ENCODE assay signal across 11 cellular contexts in genomic region chr1:157773723-157774350, GRCh38. TPM values are rescaled to one million over a fixed set of nuclear protein-coding genes. Genes with fewer than 3 reads are reported as not detected.
DNase-seq lines count a peak whose midpoint lies in the region; ATAC-seq and TF ChIP-seq lines count a peak whose summit lies in the region.
"Had no signal": no experiment of that assay in that cellular context is flagged by ENCODE, and none has a peak within 500 bp of the region (broad histone marks: within the 10 kb centered on the region; RNA-seq: fewer than 3 reads in every experiment).

No MANE protein-coding gene starts in this region.

- no peaks in the 10 kb centered on the region for H3K27me3 ChIP-seq in breast epithelium
- H3K27me3 ChIP-seq: vagina had no signal

- DNase-seq in MCF 10A (ENCODE audit: unreplicated experiment): peak; percentile 34
- DNase-seq in breast epithelium (ENCODE audit: low spot score in 2 of 2): no peak
- DNase-seq in chondrocyte (ENCODE audit: low spot score): no peak
- no peak for DNase-seq in NCI-H345 treated with DMSO at 0.1 percent for 48 hours (lab: John Stamatoyannopoulos, UW; ENCODE audit: unreplicated experiment)
- DNase-seq in NCI-H1694 (lab: John Stamatoyannopoulos, UW): no peak
- DNase-seq in NCI-H510A treated with DMSO at 0.1 percent for 48 hours (lab: John Stamatoyannopoulos, UW): no peak

- H3K4me1 Mint-ChIP-seq in MCF 10A (ENCODE audit: insufficient read depth, unreplicated experiment) (no peaks in the 10 kb centered on the region), chondrocyte (ENCODE audit: low read depth) (no peaks in the 10 kb centered on the region)
- no peaks in the 10 kb centered on the region for H3K4me1 Mint-ChIP-seq in activated T-helper 17 cell treated with anti-CD3 and anti-CD28 coated beads, Interleukin-2, amount 50 U/mL, for 72 hours

- no peaks in the 10 kb centered on the region for H3K4me1 ChIP-seq in breast epithelium
- H3K4me1 ChIP-seq: vagina had no signal

- H3K36me3 ChIP-seq in breast epithelium: no peaks in the 10 kb centered on the region
- H3K36me3 ChIP-seq: vagina had no signal

- no peaks in the 10 kb centered on the region for H3K9me3 Mint-ChIP-seq in MCF 10A (ENCODE audit: unreplicated experiment)
- H3K9me3 Mint-ChIP-seq in activated T-helper 17 cell treated with anti-CD3 and anti-CD28 coated beads, Interleukin-2, amount 50 U/mL, for 72 hours: no peaks in the 10 kb centered on the region
- no peaks in the 10 kb centered on the region for H3K9me3 Mint-ChIP-seq in chondrocyte (ENCODE audit: low read depth)

- no peak overlapping the region for H3K4me3 Mint-ChIP-seq in MCF 10A (ENCODE audit: unreplicated experiment)
- no peak overlapping the region for H3K4me3 Mint-ChIP-seq in activated T-helper 17 cell treated with anti-CD3 and anti-CD28 coated beads, Interleukin-2, amount 50 U/mL, for 72 hours
- H3K4me3 Mint-ChIP-seq in chondrocyte (ENCODE audit: unreplicated experiment): no peak overlapping the region

- no peaks in the 10 kb centered on the region for H3K36me3 Mint-ChIP-seq in MCF 10A (ENCODE audit: insufficient read depth, unreplicated experiment)
- H3K36me3 Mint-ChIP-seq in activated T-helper 17 cell treated with anti-CD3 and anti-CD28 coated beads, Interleukin-2, amount 50 U/mL, for 72 hours (ENCODE audit: low read depth): no peaks in the 10 kb centered on the region
- H3K36me3 Mint-ChIP-seq in chondrocyte (ENCODE audit: low read depth): no peaks in the 10 kb centered on the region
- H3K36me3 Mint-ChIP-seq: CD4-positive, alpha-beta memory T cell had no signal

- no peak overlapping the region for H3K4me3 ChIP-seq in breast epithelium
- H3K4me3 ChIP-seq: vagina had no signal

- H3K9me3 ChIP-seq in breast epithelium: no peaks in the 10 kb centered on the region
- H3K9me3 ChIP-seq: vagina had no signal

- ATAC-seq in HG03354 (IDR thresholded peaks at IDR 0.05; ENCODE audit: poor library complexity, severe bottlenecking, unreplicated experiment): peak; percentile 68
- ATAC-seq in activated T-helper 17 cell treated with anti-CD3 and anti-CD28 coated beads, Interleukin-2, amount 50 U/mL, for 72 hours (replicated peaks): peak; percentile 23

- TF ChIP-seq CTCF in MCF 10A (IDR thresholded peaks at IDR 0.05; ENCODE audit: unreplicated experiment) (no peak), breast epithelium (IDR thresholded peaks at IDR 0.05) (no peak), chondrocyte (IDR thresholded peaks at IDR 0.05) (no peak)

- CTCF ChIA-PET in MCF 10A (lab: Yijun Ruan, JAX): interaction anchor here (0.6 kb wide), 1 partner anchor 706 kb away, joined by 4 read pairs; no protein-coding TSS in a partner anchor

- no TSS peak for BruUV-seq in MCF 10A (replicated peaks; lab: Mats Ljungman, UMichigan)

- H3K27ac Mint-ChIP-seq in MCF 10A (ENCODE audit: low read depth, unreplicated experiment) (no peak overlapping the region), chondrocyte (ENCODE audit: unreplicated experiment) (no peak overlapping the region)
- H3K27ac Mint-ChIP-seq in activated T-helper 17 cell treated with anti-CD3 and anti-CD28 coated beads, Interleukin-2, amount 50 U/mL, for 72 hours: no peak overlapping the region
- H3K27ac Mint-ChIP-seq: CD4-positive, alpha-beta memory T cell had no signal

- intact Hi-C loops in MCF 10A (cut with micrococcal nuclease): no loop called here
- intact Hi-C loops in breast epithelium (cut with DNase I; ENCODE audit: low total_unique reads): no loop called here

- H3K27me3 Mint-ChIP-seq in MCF 10A (ENCODE audit: insufficient read depth, unreplicated experiment): peaks cover 39% of the 10 kb centered on the region
- peaks cover 13% of the 10 kb centered on the region for H3K27me3 Mint-ChIP-seq in activated T-helper 17 cell treated with anti-CD3 and anti-CD28 coated beads, Interleukin-2, amount 50 U/mL, for 72 hours
- peaks cover 9% of the 10 kb centered on the region for H3K27me3 Mint-ChIP-seq in chondrocyte (ENCODE audit: low read depth)

- no peak overlapping the region for H3K27ac ChIP-seq in breast epithelium
- H3K27ac ChIP-seq: vagina had no signal

- POLR2A ChIA-PET in MCF 10A (lab: Yijun Ruan, JAX): no interaction called here

- no peak for TF ChIP-seq POLR2A in breast epithelium (IDR thresholded peaks at IDR 0.05)

RNA-seq across cellular contexts. Expression of gene FCRL2, which starts 3.1 kb away (rescaled TPM):
- total RNA-seq in MCF 10A (2022): not detected in 2 replicates
- under 1 TPM; under 0.01 to 0.66 (median 0.59) TPM for total RNA-seq in breast epithelium
- total RNA-seq in activated T-helper 17 cell treated with anti-CD3 and anti-CD28 coated beads, Interleukin-2, amount 50 U/mL, for 72 hours: not detected
- total RNA-seq in chondrocyte: not detected in 3 replicates
- total RNA-seq: CD4-positive, alpha-beta memory T cell; NCI-H460; vagina had no signal

RNA-seq across cellular contexts. Expression of gene FCRL1, which starts 46.1 kb away (rescaled TPM):
- total RNA-seq in MCF 10A (2022) (not detected in 2 replicates), breast epithelium (under 1 TPM in 1 of 3 donors, not detected in 2; 0.32 TPM), chondrocyte (not detected in 3 replicates)
- total RNA-seq in activated T-helper 17 cell treated with anti-CD3 and anti-CD28 coated beads, Interleukin-2, amount 50 U/mL, for 72 hours: not detected
- total RNA-seq: CD4-positive, alpha-beta memory T cell; NCI-H460 had no signal
